23 cellular contexts compared by ENCODE assay signal in genomic region chr5:134063421-134063820, GRCh38. TPM values are rescaled to one million over a fixed set of nuclear protein-coding genes. Genes with fewer than 3 reads are reported as not detected.
DNase-seq lines count a peak whose midpoint lies in the region; ATAC-seq and TF ChIP-seq lines count a peak whose summit lies in the region.
"Had no signal": no experiment of that assay in that cellular context is flagged by ENCODE, and none has a peak within 500 bp of the region (broad histone marks: within the 10 kb centered on the region; RNA-seq: fewer than 3 reads in every experiment).

No MANE protein-coding gene starts in this region.

- H3K27ac ChIP-seq in right atrium auricular region: no peak overlapping the region
- H3K27ac ChIP-seq in foreskin keratinocyte: no peak overlapping the region
- no peak overlapping the region for H3K27ac ChIP-seq in trophoblast cell (ENCODE audit: low read depth, low read length)
- H3K27ac ChIP-seq: HL-60, thyroid gland had no signal

- no peak overlapping the region for H3K4ac ChIP-seq in trophoblast cell (ENCODE audit: low read depth, low read length)

- H2BK5ac ChIP-seq in trophoblast cell (ENCODE audit: low read depth, low read length, poor library complexity): no peak overlapping the region

- WGBS in trophoblast cell (ENCODE audit: extremely low coverage, insufficient coverage, insufficient read length): no CpG with 5 or more reads among the region's 2 CpGs

- H3K23ac ChIP-seq in trophoblast cell (ENCODE audit: low read length): no peak overlapping the region

- H3K27me3 ChIP-seq in right atrium auricular region (no peaks in the 10 kb centered on the region), foreskin keratinocyte (peaks cover 3% of the 10 kb centered on the region), trophoblast cell (ENCODE audit: insufficient read depth, low read length) (no peaks in the 10 kb centered on the region)
- H3K27me3 ChIP-seq: MG63, thyroid gland had no signal

- H2BK12ac ChIP-seq in trophoblast cell (ENCODE audit: low read length): no peak overlapping the region

- H2AK5ac ChIP-seq in trophoblast cell (ENCODE audit: low read length): no peak overlapping the region

- no peak overlapping the region for H2AFZ ChIP-seq in trophoblast cell (ENCODE audit: insufficient read depth, low read length, poor library complexity)

- H3K79me2 ChIP-seq in trophoblast cell (ENCODE audit: control insufficient read depth, insufficient read depth, low read length, poor library complexity): no peaks in the 10 kb centered on the region

- no peak overlapping the region for H3K18ac ChIP-seq in trophoblast cell (ENCODE audit: low read length)

- no peak overlapping the region for H3K9ac ChIP-seq in trophoblast cell (ENCODE audit: low read length)

- no peak for DNase-seq in left ventricle myocardium superior
- DNase-seq in right atrium auricular region (ENCODE audit: low spot score): no peak
- DNase-seq in RPMI7951 (ENCODE audit: low read depth): peak; percentile 13
- DNase-seq in foreskin keratinocyte: peak in 1 of 2 donors; percentile 29
- no peak for DNase-seq in trophoblast cell
- DNase-seq in COR-L47 (lab: John Stamatoyannopoulos, UW): no peak
- DNase-seq in stimulated activated CD4-positive, alpha-beta T cell treated with anti-CD3 and anti-CD28 coated beads, Interleukin-4, amount 100 ng/mL, for 24 hours: no peak
- DNase-seq: activated CD4-positive, alpha-beta T cell treated with anti-CD3 and anti-CD28 coated beads for 1 hour; activated CD8-positive, alpha-beta T cell treated with anti-CD3 and anti-CD28 coated beads, Interleukin-2, amount 10 ng/mL, durations not matched to agents 7 days and 5 days; activated naive CD4-positive, alpha-beta T cell treated with anti-CD3 and anti-CD28 coated beads, Interleukin-2, amount 10 ng/mL, durations not matched to agents 7 days and 5 days; CD8-positive, alpha-beta memory T cell; central memory CD4-positive, alpha-beta T cell; DND-41; kidney; MG63; NCI-H1436; NCI-H526; nucleus accumbens; stimulated activated CD4-positive, alpha-beta T cell treated with anti-CD3 and anti-CD28 coated beads, Interleukin-4, amount 100 ng/mL, for 4 hours; thyroid gland had no signal

- no peak overlapping the region for H4K91ac ChIP-seq in trophoblast cell (ENCODE audit: low read depth, low read length)

- H3K79me1 ChIP-seq in trophoblast cell (ENCODE audit: low read length): no peaks in the 10 kb centered on the region

- intact Hi-C loops in left ventricle myocardium superior (cut with micrococcal nuclease): no loop called here

- TF ChIP-seq CTCF in right atrium auricular region (IDR thresholded peaks at IDR 0.05) (no peak), foreskin keratinocyte (conservative IDR thresholded peaks at IDR 0.05) (no peak)

- H3K36me3 ChIP-seq in right atrium auricular region (no peaks in the 10 kb centered on the region), trophoblast cell (ENCODE audit: control insufficient read depth in 1 of 2, insufficient read depth in 2 of 2, low read length in 2 of 2) (no peaks in the 10 kb centered on the region)
- H3K36me3 ChIP-seq: MG63, thyroid gland had no signal

- H3K9me3 ChIP-seq in right atrium auricular region (no peaks in the 10 kb centered on the region), trophoblast cell (ENCODE audit: insufficient read depth, low read depth, low read length) (no peaks in the 10 kb centered on the region)
- H3K9me3 ChIP-seq: MG63, thyroid gland had no signal

- no peak overlapping the region for H3K4me2 ChIP-seq in trophoblast cell (ENCODE audit: low read length)
- H3K4me2 ChIP-seq: smooth muscle cell had no signal

- H3K4me3 ChIP-seq in right atrium auricular region: no peak overlapping the region
- no peak overlapping the region for H3K4me3 ChIP-seq in trophoblast cell (ENCODE audit: low read depth, low read length)
- H3K4me3 ChIP-seq: MG63, smooth muscle cell, thyroid gland had no signal

- peaks cover 0 to 6% of the 10 kb centered on the region in 2 donors for H3K4me1 ChIP-seq in right atrium auricular region
- H3K4me1 ChIP-seq in foreskin keratinocyte: no peaks in the 10 kb centered on the region
- no peaks in the 10 kb centered on the region for H3K4me1 ChIP-seq in trophoblast cell (ENCODE audit: control insufficient read depth in 1 of 2, insufficient read depth in 2 of 2, low read length in 2 of 2)
- H3K4me1 ChIP-seq: thyroid gland had no signal

- no peak overlapping the region for H4K12ac ChIP-seq in trophoblast cell (ENCODE audit: low read depth, low read length)

- no peak overlapping the region for H2BK120ac ChIP-seq in trophoblast cell (ENCODE audit: insufficient read depth, low read length, poor library complexity)

- ATAC-seq in left ventricle myocardium superior (peak; percentile 61), foreskin keratinocyte (peak; percentile 11)
- ATAC-seq: activated CD8-positive, alpha-beta T cell treated with anti-CD3 and anti-CD28 coated beads, Interleukin-2, amount 10 ng/mL, durations not matched to agents 7 days and 5 days; Right ventricle myocardium inferior had no signal

- H3K14ac ChIP-seq in trophoblast cell (ENCODE audit: low read length): no peak overlapping the region

- H4K8ac ChIP-seq in trophoblast cell (ENCODE audit: low read depth, low read length): no peak overlapping the region

RNA-seq across cellular contexts. Expression of gene TCF7, which starts 51.1 kb away (rescaled TPM):
- 3.4 TPM for total RNA-seq in left ventricle myocardium superior
- 1 to 10 TPM; 1.3 to 1.7 TPM for total RNA-seq in right atrium auricular region
- 9.1 and 12.3 TPM in 2 replicates for total RNA-seq in RPMI7951 (2014; rRNA removed; shearing (Covaris generic))
- 0.63 and 0.88 TPM in 2 replicates for total RNA-seq in foreskin keratinocyte
- polyA plus RNA-seq in foreskin keratinocyte: 0.41 and 0.55 TPM in 2 replicates
- 10.2 and 10.8 TPM in 2 replicates for polyA plus RNA-seq in trophoblast cell (2013)

RNA-seq across cellular contexts. Expression of gene VDAC1, which starts 58.6 kb away (rescaled TPM):
- total RNA-seq in left ventricle myocardium superior: 515 TPM
- 100 to 1,000 TPM; 263 to 394 TPM for total RNA-seq in right atrium auricular region
- 387 and 419 TPM in 2 replicates for total RNA-seq in RPMI7951 (2014; rRNA removed; shearing (Covaris generic))
- 369 and 392 TPM in 2 replicates for total RNA-seq in foreskin keratinocyte
- polyA plus RNA-seq in foreskin keratinocyte: 278 and 321 TPM in 2 replicates
- 187 and 192 TPM in 2 replicates for polyA plus RNA-seq in trophoblast cell (2013)
